ENCODE assay signal across 20 cellular contexts in the genomic region with DNA sequence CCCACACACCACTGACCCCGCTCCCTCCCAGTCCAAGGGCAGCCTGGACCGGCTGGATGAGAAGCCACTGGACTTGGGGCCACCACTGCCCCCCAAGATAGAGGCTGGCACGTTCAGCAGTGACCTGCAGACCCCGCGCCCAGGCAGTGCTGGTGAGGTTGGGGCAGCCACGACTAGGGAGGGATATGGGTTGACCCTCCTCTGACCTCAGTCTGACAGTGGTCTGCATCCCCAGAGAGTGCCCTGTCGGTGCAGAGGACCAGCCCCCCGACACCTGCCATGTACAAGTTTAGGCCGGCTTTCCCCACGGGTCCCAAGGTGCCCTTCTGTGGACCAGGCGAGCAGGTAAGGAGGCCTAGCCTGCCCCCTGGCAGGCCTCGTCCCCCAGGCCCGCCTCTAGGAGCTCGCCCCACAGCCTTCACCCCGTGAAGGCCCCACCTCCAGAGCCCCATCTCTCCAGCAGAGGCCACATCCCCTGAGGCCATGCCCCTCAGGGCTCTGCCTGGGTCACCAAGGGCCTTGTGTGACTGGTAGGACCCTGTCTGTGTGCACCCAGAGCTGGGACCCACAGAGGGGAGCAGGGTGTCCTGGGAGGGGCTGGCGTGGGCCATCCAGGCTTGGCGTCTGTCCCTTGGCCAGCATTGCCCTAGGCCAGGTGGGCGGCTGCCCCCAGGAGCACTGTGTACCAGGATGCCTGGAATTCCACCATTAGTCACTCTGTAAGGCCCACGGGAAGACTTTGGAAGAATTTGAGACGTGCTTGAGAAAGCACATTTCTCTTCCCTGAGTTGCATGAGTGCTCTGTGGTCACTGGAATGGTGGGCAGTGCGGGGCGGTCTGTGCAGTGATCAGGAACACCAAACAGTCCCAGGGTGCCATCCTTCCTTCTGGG. TPM values are rescaled to one million over a fixed set of nuclear protein-coding genes. Genes with fewer than 3 reads are reported as not detected.
A peak's percentile ranks its signal among the peaks of the same experiment; 100 is the strongest.
DNase-seq lines count a peak whose midpoint lies in the region; ATAC-seq, FAIRE-seq and TF ChIP-seq lines count a peak whose summit lies in the region.
"Had no signal": no experiment of that assay in that cellular context is flagged by ENCODE, and none has a peak within 500 bp of the region (broad histone marks: within the 10 kb centered on the region; RNA-seq: fewer than 3 reads in every experiment).

No MANE protein-coding gene starts in this region.

- H3K4me1 ChIP-seq in K562 (replicated peaks in 1 of 2; ENCODE audit: control insufficient read depth in 2 of 2, insufficient read depth in 2 of 2, low read length in 2 of 2): peaks cover 9 to 88% of the 10 kb centered on the region in 2 experiments
- peaks cover 8% of the 10 kb centered on the region for H3K4me1 ChIP-seq in mesodermal cell (ENCODE audit: control insufficient read depth, insufficient read depth, low read length, poor library complexity, severe bottlenecking)
- H3K4me1 ChIP-seq: colonic mucosa, prostate gland had no signal

- ATAC-seq in K562 (no peak), GM21381 (IDR thresholded peaks at IDR 0.05; ENCODE audit: unreplicated experiment) (no peak), HG02763 (IDR thresholded peaks at IDR 0.05; ENCODE audit: unreplicated experiment) (no peak)
- ATAC-seq: T-cell had no signal

- WGBS in K562 (ENCODE audit: insufficient coverage, low coverage, missing lambda C conversion rate): 73% methylated on average over 22 of the region's 22 CpGs
- 93 to 94% methylated on average over 17 to 21 of the region's 22 CpGs for WGBS in mesodermal cell (ENCODE audit: insufficient coverage in 2 of 2), 2 experiments
- WGBS in lower leg skin, 2 donors: 89 to 90% methylated on average over 19 to 20 of the region's 22 CpGs

- DNase-seq in AG08395 (ENCODE audit: low spot score) (peak; percentile 53), HS-27A (ENCODE audit: low read depth) (peak; percentile 42), K562 (ENCODE audit: extremely low read depth in 1 of 4, low spot score in 3 of 4) (no peak), lower leg skin (ENCODE audit: low spot score in 2 of 2) (no peak), OCI-M2 (lab: John Stamatoyannopoulos, UW; ENCODE audit: unreplicated experiment) (no peak)
- DNase-seq: activated naive CD8-positive, alpha-beta T cell treated with anti-CD3 and anti-CD28 coated beads for 36 hours; activated T-cell treated with anti-CD3 and anti-CD28 coated beads for 4 hours; colonic mucosa; GOT3; NCI-H1048; NCI-H510A; PC-9; stimulated activated CD4-positive, alpha-beta T cell treated with anti-CD3 and anti-CD28 coated beads, Interleukin-2, amount 100 ng/mL, for 24 hours; T-cell had no signal

- no peak for TF ChIP-seq POLR2A in K562 (conservative IDR thresholded peaks at IDR 0.05)
- no peak for TF ChIP-seq POLR2A in lower leg skin (IDR thresholded peaks at IDR 0.05)

- no peaks in the 10 kb centered on the region for H3K79me2 ChIP-seq in K562 (ENCODE audit: control insufficient read depth, insufficient read depth, low read length)

- H3K9me1 ChIP-seq in K562 (ENCODE audit: control insufficient read depth, insufficient read depth, low read length): peaks cover 18% of the 10 kb centered on the region

- in situ Hi-C loops in K562 (cut with MboI): no loop called here

- no peaks in the 10 kb centered on the region for H3K27me3 ChIP-seq in K562 (ENCODE audit: control insufficient read depth in 2 of 2, insufficient read depth in 2 of 2, low read length in 2 of 2)
- H3K27me3 ChIP-seq: colonic mucosa, upper lobe of left lung had no signal

- H3K9ac ChIP-seq in K562 (ENCODE audit: insufficient read depth in 1 of 2, low read depth in 2 of 2, low read length in 2 of 2): peak overlapping the region in 1 of 2 experiments; percentile 65; a peak in 2 of 4 replicates

- peaks cover 29% of the 10 kb centered on the region for H4K20me1 ChIP-seq in K562 (replicated peaks; ENCODE audit: control insufficient read depth, insufficient read depth, low read length)

- TF ChIP-seq RAD21 in K562 (CRISPR knock-in tag; conservative IDR thresholded peaks at IDR 0.05 in 1 of 2, IDR thresholded peaks at IDR 0.05 in 1 of 2): no peak

- no peak overlapping the region for H2AFZ ChIP-seq in K562 (ENCODE audit: low read depth, low read length)
- H2AFZ ChIP-seq: PC-9 had no signal

- no peak for TF ChIP-seq EP300 in K562 (IDR thresholded peaks at IDR 0.05; ENCODE audit: low read length)

- no peak overlapping the region for H3K4me3 ChIP-seq in K562
- H3K4me3 ChIP-seq in mesodermal cell (ENCODE audit: extremely low read depth, insufficient read depth, low read length, poor library complexity, severe bottlenecking): no peak overlapping the region
- H3K4me3 ChIP-seq in lower leg skin (ENCODE audit: low read depth, poor library complexity, severe bottlenecking): no peak overlapping the region
- H3K4me3 ChIP-seq: colonic mucosa, PC-9, prostate gland, upper lobe of left lung had no signal

- CTCF ChIA-PET in K562 (lab: Yijun Ruan, JAX; ENCODE audit: low intra/inter-chr PET ratio): interaction anchor here (0.6 kb wide), 1 partner anchor 103 kb away, joined by 5 read pairs; no protein-coding TSS in a partner anchor

- H3K9me3 ChIP-seq in K562 (replicated peaks; ENCODE audit: control insufficient read depth, insufficient read depth, low read depth, low read length) (no peaks in the 10 kb centered on the region), mesodermal cell (ENCODE audit: control insufficient read depth, low read length) (no peaks in the 10 kb centered on the region)
- H3K9me3 ChIP-seq: colonic mucosa, prostate gland, upper lobe of left lung had no signal

- intact Hi-C loops in K562 (cut with micrococcal nuclease): no loop called here
- intact Hi-C loops in lower leg skin (cut with DNase I; ENCODE audit: low total_unique reads): no loop called here

- FAIRE-seq in K562 (lab: Jason Lieb, UNC): no peak

- no peak overlapping the region for H3K4me2 ChIP-seq in K562 (ENCODE audit: insufficient read depth, low read length)
- H3K4me2 ChIP-seq: PC-9 had no signal

- H3K27ac ChIP-seq in K562 (ENCODE audit: extremely low read depth, low read depth, low read length): no peak overlapping the region
- peak overlapping the region; percentile 58 for H3K27ac ChIP-seq in mesodermal cell (ENCODE audit: low read depth, low read length, severe bottlenecking)
- H3K27ac ChIP-seq: colonic mucosa, PC-9, prostate gland, upper lobe of left lung had no signal

- POLR2A ChIA-PET in K562 (lab: Yijun Ruan, JAX): no interaction called here

- no TSS peak for BruUV-seq in K562 (replicated peaks; lab: Mats Ljungman, UMichigan)

- H3K36me3 ChIP-seq in K562 (ENCODE audit: control insufficient read depth, insufficient read depth, low read length) (peaks cover 17% of the 10 kb centered on the region; the same call in 2 of the 3 replicates), mesodermal cell (ENCODE audit: control insufficient read depth, insufficient read depth, low read length) (peaks cover 23% of the 10 kb centered on the region)
- H3K36me3 ChIP-seq: colonic mucosa, prostate gland had no signal

- TF ChIP-seq CTCF in K562 (IDR thresholded peaks at IDR 0.05 in 2 of 3, conservative IDR thresholded peaks at IDR 0.05 in 1 of 3; ENCODE audit: insufficient read depth in 2 of 3, low read depth in 1 of 3, low read length in 3 of 3) (no peak), lower leg skin (IDR thresholded peaks at IDR 0.05) (no peak)

RNA-seq across cellular contexts. Expression of a gene that starts 9.4 kb away (rescaled TPM):
- not detected in 2 replicates for total RNA-seq in K562 (2011; cell fraction: chromatin; rRNA removed; ENCODE audit: low replicate concordance)
- total RNA-seq in K562 (2011; cell fraction: nucleolus; rRNA removed): not detected in 2 replicates
- total RNA-seq in K562 (2011; cell fraction: nucleoplasm; rRNA removed): not detected in 2 replicates
- not detected in 2 replicates for total RNA-seq in K562 (2014; rRNA removed)
- total RNA-seq in K562 (2014; rRNA removed; fragmentation: Illumina TruSeq; extraction: Trizol): not detected in 2 replicates
- total RNA-seq in K562 (2015; rRNA removed; fragmentation: Illumina TruSeq; extraction: Trizol): not detected in 2 replicates
- total RNA-seq in K562 (2021): not detected in 2 replicates
- polyA plus RNA-seq in K562 (2011; rRNA removed): not detected in 2 replicates
- polyA plus RNA-seq in K562 (2011; cell fraction: cytosol; rRNA removed): not detected in 2 replicates
- not detected in 2 replicates for polyA plus RNA-seq in K562 (2011; cell fraction: nucleus; rRNA removed)
- 0.26 TPM in 1 of 2 replicates, not detected in the other for polyA plus RNA-seq in K562 (2012)
- not detected in 2 replicates for polyA plus RNA-seq in K562 (2014; fragmentation: Illumina TruSeq; extraction: Trizol)
- polyA plus RNA-seq in K562 (2014; fragmentation: Nextera tagmentation; extraction: Ambion mirVana): not detected
- not detected in 2 replicates for polyA plus RNA-seq in K562 (2014; rRNA removed)
- not detected in 2 replicates for polyA minus RNA-seq in K562 (2011; rRNA and poly(A)+ RNA removed)
- polyA minus RNA-seq in K562 (2011; cell fraction: cytosol; rRNA and poly(A)+ RNA removed): not detected in 2 replicates
- polyA minus RNA-seq in K562 (2011; cell fraction: nucleus; rRNA and poly(A)+ RNA removed): not detected in 2 replicates
- polyA plus RNA-seq in mesodermal cell (2013, experiment 1 of 2): 0.55 TPM
- polyA plus RNA-seq in mesodermal cell (2013, experiment 2 of 2): 0.46 TPM
- 1 to 10 TPM in 2 of 4 donors, under 1 TPM in 1, not detected in 1; 0.16 to 2.1 (median 1.7) TPM for total RNA-seq in lower leg skin
- total RNA-seq: activated naive CD8-positive, alpha-beta T cell treated with anti-CD3 and anti-CD28 coated beads for 36 hours; PC-9 had no signal
- polyA plus RNA-seq: CD14-positive monocyte had no signal

RNA-seq across cellular contexts. Expression of a gene that starts 9.8 kb away (rescaled TPM):
- 77.3 and 229 TPM in 2 replicates for total RNA-seq in K562 (2011; cell fraction: chromatin; rRNA removed; ENCODE audit: low replicate concordance)
- total RNA-seq in K562 (2011; cell fraction: nucleolus; rRNA removed): 110 and 113 TPM in 2 replicates
- total RNA-seq in K562 (2011; cell fraction: nucleoplasm; rRNA removed): 89.5 and 103 TPM in 2 replicates
- 16.4 and 27.9 TPM in 2 replicates for total RNA-seq in K562 (2014; rRNA removed)
- 4.5 and 7.5 TPM in 2 replicates for total RNA-seq in K562 (2014; rRNA removed; fragmentation: Illumina TruSeq; extraction: Trizol)
- total RNA-seq in K562 (2015; rRNA removed; fragmentation: Illumina TruSeq; extraction: Trizol): 9.8 and 11.3 TPM in 2 replicates
- total RNA-seq in K562 (2021): 99.5 and 109 TPM in 2 replicates
- 21.3 and 39.4 TPM in 2 replicates for polyA plus RNA-seq in K562 (2011; rRNA removed)
- polyA plus RNA-seq in K562 (2011; cell fraction: cytosol; rRNA removed): 30.5 and 34.1 TPM in 2 replicates
- 388 and 500 TPM in 2 replicates for polyA plus RNA-seq in K562 (2011; cell fraction: nucleus; rRNA removed)
- 47.3 and 69.3 TPM in 2 replicates for polyA plus RNA-seq in K562 (2012)
- 34.6 and 58.2 TPM in 2 replicates for polyA plus RNA-seq in K562 (2014; fragmentation: Illumina TruSeq; extraction: Trizol)
- polyA plus RNA-seq in K562 (2014; fragmentation: Nextera tagmentation; extraction: Ambion mirVana): under 1 TPM; 0.04 to 0.15 TPM
- 74.5 and 108 TPM in 2 replicates for polyA plus RNA-seq in K562 (2014; rRNA removed)
- polyA minus RNA-seq in K562 (2011; rRNA and poly(A)+ RNA removed): 5.1 and 6.4 TPM in 2 replicates
- 26.3 and 42.5 TPM in 2 replicates for polyA minus RNA-seq in K562 (2011; cell fraction: cytosol; rRNA and poly(A)+ RNA removed)
- 38.9 and 55.3 TPM in 2 replicates for polyA minus RNA-seq in K562 (2011; cell fraction: nucleus; rRNA and poly(A)+ RNA removed)
- 49.3 TPM for polyA plus RNA-seq in mesodermal cell (2013, experiment 1 of 2)
- polyA plus RNA-seq in mesodermal cell (2013, experiment 2 of 2): 40.6 TPM
- total RNA-seq in lower leg skin: 10 to 100 TPM; 17.8 to 30.0 (median 26.1) TPM

RNA-seq across cellular contexts. Expression of a gene that starts 24.4 kb away (rescaled TPM):
- 249 and 785 TPM in 2 replicates for total RNA-seq in K562 (2011; cell fraction: chromatin; rRNA removed; ENCODE audit: low replicate concordance)
- 623 and 778 TPM in 2 replicates for total RNA-seq in K562 (2011; cell fraction: nucleolus; rRNA removed)
- total RNA-seq in K562 (2011; cell fraction: nucleoplasm; rRNA removed): 344 and 378 TPM in 2 replicates
- total RNA-seq in K562 (2014; rRNA removed): 203 and 254 TPM in 2 replicates
- total RNA-seq in K562 (2014; rRNA removed; fragmentation: Illumina TruSeq; extraction: Trizol): 31.5 and 47.4 TPM in 2 replicates
- 151 and 170 TPM in 2 replicates for total RNA-seq in K562 (2015; rRNA removed; fragmentation: Illumina TruSeq; extraction: Trizol)
- total RNA-seq in K562 (2021): 222 and 242 TPM in 2 replicates
- 102 and 189 TPM in 2 replicates for polyA plus RNA-seq in K562 (2011; rRNA removed)
- 155 and 253 TPM in 2 replicates for polyA plus RNA-seq in K562 (2011; cell fraction: cytosol; rRNA removed)
- polyA plus RNA-seq in K562 (2011; cell fraction: nucleus; rRNA removed): 1,476 and 1,701 TPM in 2 replicates
- polyA plus RNA-seq in K562 (2012): 173 and 189 TPM in 2 replicates
- polyA plus RNA-seq in K562 (2014; fragmentation: Illumina TruSeq; extraction: Trizol): 140 and 177 TPM in 2 replicates
- 1 to 10 TPM; 1.6 to 6.6 TPM for polyA plus RNA-seq in K562 (2014; fragmentation: Nextera tagmentation; extraction: Ambion mirVana)
- polyA plus RNA-seq in K562 (2014; rRNA removed): 258 and 265 TPM in 2 replicates
- polyA minus RNA-seq in K562 (2011; rRNA and poly(A)+ RNA removed): 57.9 and 72.9 TPM in 2 replicates
- polyA minus RNA-seq in K562 (2011; cell fraction: cytosol; rRNA and poly(A)+ RNA removed): 87.3 and 128 TPM in 2 replicates
- polyA minus RNA-seq in K562 (2011; cell fraction: nucleus; rRNA and poly(A)+ RNA removed): 286 and 369 TPM in 2 replicates
- 22.9 TPM for polyA plus RNA-seq in mesodermal cell (2013, experiment 1 of 2)
- 24.9 TPM for polyA plus RNA-seq in mesodermal cell (2013, experiment 2 of 2)
- total RNA-seq in lower leg skin: 10 to 100 TPM; 41.6 to 97.5 (median 52.8) TPM

RNA-seq across cellular contexts. Expression of a gene that starts 25.5 kb away (rescaled TPM):
- 525 and 801 TPM in 2 replicates for total RNA-seq in K562 (2011; cell fraction: chromatin; rRNA removed; ENCODE audit: low replicate concordance)
- 523 and 591 TPM in 2 replicates for total RNA-seq in K562 (2011; cell fraction: nucleolus; rRNA removed)
- total RNA-seq in K562 (2011; cell fraction: nucleoplasm; rRNA removed): 545 and 554 TPM in 2 replicates
- total RNA-seq in K562 (2014; rRNA removed) (2,045 and 2,260 TPM in 2 replicates), K562 (2014; rRNA removed; fragmentation: Illumina TruSeq; extraction: Trizol) (1,191 and 1,409 TPM in 2 replicates), K562 (2015; rRNA removed; fragmentation: Illumina TruSeq; extraction: Trizol) (1,591 and 1,659 TPM in 2 replicates), K562 (2021) (1,289 and 1,311 TPM in 2 replicates), lower leg skin (100 to 1,000 TPM; 104 to 159 (median 119) TPM)
- polyA plus RNA-seq in K562 (2011; rRNA removed) (1,082 and 1,351 TPM in 2 replicates), K562 (2014; fragmentation: Illumina TruSeq; extraction: Trizol) (1,518 and 1,621 TPM in 2 replicates), K562 (2014; fragmentation: Nextera tagmentation; extraction: Ambion mirVana) (100 to 1,000 TPM; 162 to 207 TPM), K562 (2014; rRNA removed) (2,237 and 2,891 TPM in 2 replicates)
- polyA plus RNA-seq in K562 (2011; cell fraction: cytosol; rRNA removed): 950 and 1,655 TPM in 2 replicates
- polyA plus RNA-seq in K562 (2011; cell fraction: nucleus; rRNA removed): 1,008 and 1,512 TPM in 2 replicates
- polyA plus RNA-seq in K562 (2012): 795 and 1,074 TPM in 2 replicates
- polyA minus RNA-seq in K562 (2011; rRNA and poly(A)+ RNA removed): 896 and 959 TPM in 2 replicates
- polyA minus RNA-seq in K562 (2011; cell fraction: cytosol; rRNA and poly(A)+ RNA removed): 618 and 835 TPM in 2 replicates
- 183 and 414 TPM in 2 replicates for polyA minus RNA-seq in K562 (2011; cell fraction: nucleus; rRNA and poly(A)+ RNA removed)
- polyA plus RNA-seq in mesodermal cell (2013, experiment 1 of 2): 402 TPM
- polyA plus RNA-seq in mesodermal cell (2013, experiment 2 of 2): 385 TPM

Comparison
In these comparisons a context has a peak if more than half of its experiments do, and no peak if none do; other contexts are left out.
1. DNase-seq: peak in AG08395 (single experiment) and HS-27A (single experiment); none in K562 (0 of 4), lower leg skin (0 of 2) and OCI-M2 (single experiment).